In genomic region chr18:45775241-45775676, GRCh38 we compare ENCODE assay signal across 8 cellular contexts. TPM values are rescaled to one million over a fixed set of nuclear protein-coding genes. Genes with fewer than 3 reads are reported as not detected.
DNase-seq lines count a peak whose midpoint lies in the region; ATAC-seq, FAIRE-seq and TF ChIP-seq lines count a peak whose summit lies in the region.

No MANE protein-coding gene starts in this region.

- H3K36me3 ChIP-seq in SJCRH30 = no peaks in the 10 kb centered on the region

- H3K27ac Mint-ChIP-seq in WTC11 = peak overlapping the region; percentile 41; the same call in 1 of the 2 replicates

- TF ChIP-seq CTCF in WTC11 (IDR thresholded peaks at IDR 0.05) = no peak
- TF ChIP-seq CTCF in cardiac fibroblast (IDR thresholded peaks at IDR 0.05; ENCODE audit: low read depth, low read length) = no peak

- FAIRE-seq in GM18507 (lab: Jason Lieb, UNC) = peak; percentile 81

- peaks cover 11% of the 10 kb centered on the region for H3K9me3 Mint-ChIP-seq in WTC11

- H3K4me3 ChIP-seq in cardiac fibroblast (replicated peaks in 1 of 2; ENCODE audit: low read depth in 2 of 2, low read length in 2 of 2) = peak overlapping the region; percentile 57 to 59
- H3K4me3 ChIP-seq in SJCRH30 = no peak overlapping the region

- peaks cover 4% of the 10 kb centered on the region for H3K4me1 Mint-ChIP-seq in WTC11

- no peaks in the 10 kb centered on the region for H3K36me3 Mint-ChIP-seq in WTC11

- H3K4me3 Mint-ChIP-seq in WTC11 = peak overlapping the region; percentile 75

- no peak for DNase-seq in GM18507 (ENCODE audit: extremely low spot score, insufficient read length, low read depth)
- peak; percentile 62 for DNase-seq in WTC11 (ENCODE audit: low spot score)
- peak; percentile 88 to 90 for DNase-seq in cardiac fibroblast (ENCODE audit: low read depth in 2 of 2)
- DNase-seq in kidney glomerular epithelial cell (lab: John Stamatoyannopoulos, UW) = peak; percentile 66
- peak; percentile 7 to 52 for DNase-seq in stimulated activated CD4-positive, alpha-beta T cell treated with anti-CD3 and anti-CD28 coated beads, Interleukin-1b, Interleukin-23, amount 100 ng/mL, for 1 hour (ENCODE audit: low read depth in 2 of 2)
- no peak for DNase-seq in SJCRH30
- no peak for DNase-seq in NCI-H748 (lab: John Stamatoyannopoulos, UW; ENCODE audit: unreplicated experiment)

- no peaks in the 10 kb centered on the region for H3K9me3 ChIP-seq in SJCRH30 (replicated peaks)

- H3K27me3 ChIP-seq in SJCRH30 = no peaks in the 10 kb centered on the region

- ATAC-seq in HG03135 (IDR thresholded peaks at IDR 0.05; ENCODE audit: unreplicated experiment) = peak; percentile 50
- peak; percentile 92 for ATAC-seq in WTC11

- no peaks in the 10 kb centered on the region for H3K4me1 ChIP-seq in SJCRH30

- POLR2A ChIA-PET in WTC11 (lab: Charles Lee) = interaction anchor here (0.7 kb wide), 1 partner anchor 10 kb away, joined by 4 read pairs; no protein-coding TSS in a partner anchor

- no peak overlapping the region for H3K27ac ChIP-seq in SJCRH30

- peaks cover 45% of the 10 kb centered on the region for H3K27me3 Mint-ChIP-seq in WTC11 (ENCODE audit: low read depth)

- CTCF ChIA-PET in WTC11 (lab: Charles Lee) = interaction anchor here (0.7 to 2.2 kb wide), 7 partner anchors 16 to 104 kb away, joined by 3 to 11 read pairs (median 5); no protein-coding TSS in a partner anchor

TF ChIP-seq in WTC11, 78 proteins besides CTCF, POLR2A, EP300 and RAD21:
- no peak for TF ChIP-seq IRF1 (CRISPR knock-in tag; IDR thresholded peaks at IDR 0.05)
- no peak for TF ChIP-seq KAT7 (CRISPR knock-in tag; IDR thresholded peaks at IDR 0.05; ENCODE audit: borderline replicate concordance)
- TF ChIP-seq ZNF532 (CRISPR knock-in tag; IDR thresholded peaks at IDR 0.05; ENCODE audit: borderline replicate concordance) = no peak
- TF ChIP-seq CBFB (CRISPR knock-in tag; IDR thresholded peaks at IDR 0.05; ENCODE audit: low read depth) = no peak
- TF ChIP-seq SOX15 (CRISPR knock-in tag; IDR thresholded peaks at IDR 0.05) = no peak
- no peak for TF ChIP-seq MAX (CRISPR knock-in tag; IDR thresholded peaks at IDR 0.05)
- TF ChIP-seq ZBTB21 (CRISPR knock-in tag; IDR thresholded peaks at IDR 0.05; ENCODE audit: borderline replicate concordance) = no peak

RNA-seq across cellular contexts. Expression of gene SIGLEC15, which starts 50.2 kb away (rescaled TPM):
- total RNA-seq in WTC11 (2021) = 0.30 to 0.48 TPM in 2 of 3 replicates, not detected in the other
- total RNA-seq in SJCRH30 (2014; rRNA removed; shearing (Covaris generic)) = 0.10 TPM in 1 of 2 replicates, not detected in the other

RNA-seq across cellular contexts. Expression of gene SLC14A1, which starts 51.3 kb away (rescaled TPM):
- not detected in 3 replicates for total RNA-seq in WTC11 (2021)
- total RNA-seq in SJCRH30 (2014; rRNA removed; shearing (Covaris generic)) = not detected in 2 replicates

Comparison
In these comparisons a context has a peak if more than half of its experiments do, and no peak if none do; other contexts are left out.
1. DNase-seq: peak in WTC11 (single experiment), cardiac fibroblast (2 of 2), kidney glomerular epithelial cell (single experiment) and stimulated activated CD4-positive, alpha-beta T cell treated with anti-CD3 and anti-CD28 coated beads, Interleukin-1b, Interleukin-23, amount 100 ng/mL, for 1 hour (2 of 2); none in GM18507 (single experiment), SJCRH30 (0 of 2) and NCI-H748 (single experiment).